In the genomic region with DNA sequence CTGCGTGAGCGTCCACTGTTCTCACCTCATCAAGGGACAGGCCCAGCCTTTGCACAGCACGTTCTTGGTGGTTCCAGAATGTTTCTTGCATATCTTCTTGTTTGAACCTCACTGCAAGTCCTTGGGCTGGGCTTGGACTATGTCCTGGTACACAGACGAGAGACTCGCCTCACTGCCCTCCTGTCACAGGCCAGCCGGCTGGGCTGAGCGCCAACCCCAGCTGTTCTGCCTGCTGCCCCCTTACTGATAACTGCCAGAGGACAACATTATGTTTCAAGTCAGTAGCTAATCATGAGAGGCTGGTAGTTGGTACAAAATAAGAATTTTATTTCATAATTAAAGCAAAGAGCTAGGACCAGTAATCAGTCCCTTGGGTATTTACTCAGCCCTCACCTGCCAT, we compare ENCODE assay signal across 14 cellular contexts. TPM values are rescaled to one million over a fixed set of nuclear protein-coding genes. Genes with fewer than 3 reads are reported as not detected.
A peak's percentile ranks its signal among the peaks of the same experiment; 100 is the strongest.
DNase-seq lines count a peak whose midpoint lies in the region; ATAC-seq, FAIRE-seq and TF ChIP-seq lines count a peak whose summit lies in the region.
"Had no signal": no experiment of that assay in that cellular context is flagged by ENCODE, and none has a peak within 500 bp of the region (broad histone marks: within the 10 kb centered on the region; RNA-seq: fewer than 3 reads in every experiment).

No MANE protein-coding gene starts in this region.

- peak; percentile 15; the same call in 1 of the 2 replicates for ATAC-seq in IMR-90 (ENCODE audit: low read depth)
- ATAC-seq in HG02678 (IDR thresholded peaks at IDR 0.05; ENCODE audit: unreplicated experiment), result no peak
- ATAC-seq: activated CD4-positive, alpha-beta T cell treated with anti-CD3 and anti-CD28 coated beads for 36 hours had no signal

- no peak overlapping the region for H2BK120ac ChIP-seq in IMR-90 (ENCODE audit: low read depth, low read length)

- TF ChIP-seq CTCF in IMR-90 (conservative IDR thresholded peaks at IDR 0.05; ENCODE audit: low read depth, low read length) (no peak), glutamatergic neuron (IDR thresholded peaks at IDR 0.05; ENCODE audit: partially characterized antibody, unreplicated experiment) (no peak)

- peaks cover 73% of the 10 kb centered on the region for H3K36me3 ChIP-seq in IMR-90 (ENCODE audit: control insufficient read depth, insufficient read depth, low read length)
- H3K36me3 ChIP-seq in effector memory CD4-positive, alpha-beta T cell (ENCODE audit: control insufficient read depth, insufficient read depth, low read length), result peaks cover 24% of the 10 kb centered on the region

- no peak overlapping the region for H2BK20ac ChIP-seq in IMR-90 (ENCODE audit: low read depth, low read length)

- H3K4me1 Mint-ChIP-seq in glutamatergic neuron (ENCODE audit: low read depth, unreplicated experiment), result peaks cover 25% of the 10 kb centered on the region
- H3K4me1 Mint-ChIP-seq: activated CD4-positive, alpha-beta T cell treated with anti-CD3 and anti-CD28 coated beads for 36 hours; activated naive CD4-positive, alpha-beta T cell treated with anti-CD3 and anti-CD28 coated beads, Interleukin-2, amount 50 U/mL, for 24 hours had no signal

- intact Hi-C loops in IMR-90 (cut with micrococcal nuclease), result no loop called here

- DNase-seq in IMR-90, result peak; percentile 23
- peak in 60 of 61 donors; percentile 35 to 93 (median 78) for DNase-seq in caudate nucleus (lab: John Stamatoyannopoulos, UW)
- DNase-seq in inferior parietal cortex (ENCODE audit: extremely low spot score), result peak; percentile 73
- peak; percentile 69 for DNase-seq in renal cortical epithelial cell (ENCODE audit: low read depth)
- DNase-seq in urothelium cell line (ENCODE audit: low spot score), result no peak
- DNase-seq in effector memory CD4-positive, alpha-beta T cell, result no peak
- DNase-seq in glutamatergic neuron, result no peak
- DNase-seq: activated CD4-positive, alpha-beta T cell treated with anti-CD3 and anti-CD28 coated beads for 36 hours; CD4-positive, alpha-beta T cell; mesendoderm; NCI-H146; stimulated activated naive CD4-positive, alpha-beta T cell treated with Interleukin-2 at 50 U/mL for 16 hours had no signal

- no TSS peak for BruUV-seq in IMR-90 (replicated peaks; lab: Mats Ljungman, UMichigan)

- peaks cover 10% of the 10 kb centered on the region for H4K20me1 ChIP-seq in IMR-90 (ENCODE audit: insufficient read depth, low read length)

- H3K27ac Mint-ChIP-seq in glutamatergic neuron (ENCODE audit: unreplicated experiment), result no peak overlapping the region
- H3K27ac Mint-ChIP-seq: activated CD4-positive, alpha-beta T cell treated with anti-CD3 and anti-CD28 coated beads for 36 hours; activated naive CD4-positive, alpha-beta T cell treated with anti-CD3 and anti-CD28 coated beads, Interleukin-2, amount 50 U/mL, for 24 hours; CD4-positive, alpha-beta T cell had no signal

- peaks cover 27% of the 10 kb centered on the region for H3K9me3 Mint-ChIP-seq in glutamatergic neuron (ENCODE audit: unreplicated experiment)
- H3K9me3 Mint-ChIP-seq: activated naive CD4-positive, alpha-beta T cell treated with anti-CD3 and anti-CD28 coated beads, Interleukin-2, amount 50 U/mL, for 24 hours; CD4-positive, alpha-beta T cell had no signal

- POLR2A ChIA-PET in IMR-90 (lab: Charles Lee; ENCODE audit: unreplicated experiment), result no interaction called here

- H2BK5ac ChIP-seq in IMR-90 (ENCODE audit: low read depth, low read length, poor library complexity, severe bottlenecking), result no peak overlapping the region

- WGBS in IMR-90 (ENCODE audit: extremely low coverage in 2 of 2, insufficient read length in 1 of 2), 2 experiments, result 63% methylated on average over 5 of the region's 7 CpGs; no CpG with 5 or more reads in 1 of the 2 experiments

- in situ Hi-C loops in IMR-90 (cut with MboI; ENCODE audit: low sequenced_read_pairs), result no loop called here

- H2AK9ac ChIP-seq in IMR-90 (replicated peaks; ENCODE audit: low read depth, low read length, poor library complexity), result peak overlapping the region; percentile 25

- no peak overlapping the region for H3K4me3 Mint-ChIP-seq in glutamatergic neuron (ENCODE audit: unreplicated experiment)
- H3K4me3 Mint-ChIP-seq: activated CD4-positive, alpha-beta T cell treated with anti-CD3 and anti-CD28 coated beads for 36 hours; activated naive CD4-positive, alpha-beta T cell treated with anti-CD3 and anti-CD28 coated beads, Interleukin-2, amount 50 U/mL, for 24 hours; CD4-positive, alpha-beta T cell had no signal

- no peaks in the 10 kb centered on the region for H3K9me3 ChIP-seq in IMR-90 (ENCODE audit: control insufficient read depth, insufficient read depth, low read length)
- no peaks in the 10 kb centered on the region for H3K9me3 ChIP-seq in effector memory CD4-positive, alpha-beta T cell (ENCODE audit: control insufficient read depth, low read length)

- H3K4me1 ChIP-seq in IMR-90 (ENCODE audit: control insufficient read depth, insufficient read depth, low read length), result no peaks in the 10 kb centered on the region; the same call in 1 of the 2 replicates
- H3K4me1 ChIP-seq in effector memory CD4-positive, alpha-beta T cell (ENCODE audit: control insufficient read depth, insufficient read depth, low read length, poor library complexity, severe bottlenecking), result no peaks in the 10 kb centered on the region

- H2BK15ac ChIP-seq in IMR-90 (ENCODE audit: low read depth, low read length), result no peak overlapping the region

- peaks cover 15% of the 10 kb centered on the region for H3K9me1 ChIP-seq in IMR-90 (ENCODE audit: insufficient read depth, low read length)

- H3K9ac ChIP-seq in IMR-90 (ENCODE audit: low read depth, low read length), result no peak overlapping the region

- H2AFZ ChIP-seq in IMR-90 (replicated peaks; ENCODE audit: low read length, poor library complexity), result no peak overlapping the region

- H3K23ac ChIP-seq in IMR-90 (ENCODE audit: low read depth, low read length), result 0 out of 2 replicates have a peak overlapping the region, but pooled peaks have one; percentile 64

- peak overlapping the region; percentile 26; the same call in 1 of the 2 replicates for H3K14ac ChIP-seq in IMR-90 (replicated peaks; ENCODE audit: low read depth, low read length)

- no peak overlapping the region for H3K56ac ChIP-seq in IMR-90 (ENCODE audit: extremely low read depth, insufficient read depth, low read length)

- no peak overlapping the region for H3K4me2 ChIP-seq in IMR-90 (ENCODE audit: low read depth, low read length)

- no peak overlapping the region for H4K91ac ChIP-seq in IMR-90 (ENCODE audit: insufficient read depth, low read depth, low read length)

- H3K4ac ChIP-seq in IMR-90 (ENCODE audit: low read depth, low read length), result no peak overlapping the region

- peaks cover 16 to 57% of the 10 kb centered on the region in 2 experiments for H3K79me1 ChIP-seq in IMR-90 (ENCODE audit: low read depth in 1 of 2, low read length in 2 of 2)

- H3K18ac ChIP-seq in IMR-90 (ENCODE audit: low read depth, low read length), result no peak overlapping the region

- no peak for FAIRE-seq in urothelium cell line (lab: Jason Lieb, UNC)

- peak overlapping the region in 1 of 2 experiments; percentile 30; a peak in 2 of 4 replicates for H4K8ac ChIP-seq in IMR-90 (ENCODE audit: low read depth in 2 of 2, low read length in 2 of 2)

- no peak overlapping the region for H4K5ac ChIP-seq in IMR-90 (ENCODE audit: low read depth, low read length)

- H3K27ac ChIP-seq in IMR-90 (ENCODE audit: insufficient read depth, low read length) (no peak overlapping the region), caudate nucleus (ENCODE audit: low read depth, low read length) (peak overlapping the region; percentile 69)
- no peak overlapping the region for H3K27ac ChIP-seq in effector memory CD4-positive, alpha-beta T cell (ENCODE audit: insufficient read depth, low read length, poor library complexity, severe bottlenecking)

- H3K36me3 Mint-ChIP-seq in glutamatergic neuron (ENCODE audit: unreplicated experiment), result peaks cover 12% of the 10 kb centered on the region

- no peak overlapping the region for H3K4me3 ChIP-seq in IMR-90 (ENCODE audit: insufficient read depth, low read depth, low read length)
- no peak overlapping the region for H3K4me3 ChIP-seq in effector memory CD4-positive, alpha-beta T cell (ENCODE audit: insufficient read depth, low read depth, low read length, poor library complexity, severe bottlenecking)

- TF ChIP-seq RAD21 in IMR-90 (IDR thresholded peaks at IDR 0.05; ENCODE audit: low read length), result no peak

- H3K27me3 ChIP-seq in IMR-90 (ENCODE audit: control insufficient read depth, insufficient read depth, low read length), result no peaks in the 10 kb centered on the region
- no peaks in the 10 kb centered on the region for H3K27me3 ChIP-seq in effector memory CD4-positive, alpha-beta T cell (replicated peaks; ENCODE audit: control insufficient read depth, insufficient read depth, low read length, poor library complexity, severe bottlenecking)

- dilution Hi-C loops in IMR-90 (cut with HindIII; ENCODE audit: low sequenced_read_pairs, unreplicated experiment), result no loop called here

- CTCF ChIA-PET in IMR-90 (lab: Yijun Ruan, JAX), result no interaction called here

- peaks cover 18% of the 10 kb centered on the region for H3K27me3 Mint-ChIP-seq in glutamatergic neuron (ENCODE audit: unreplicated experiment)
- H3K27me3 Mint-ChIP-seq: activated CD4-positive, alpha-beta T cell treated with anti-CD3 and anti-CD28 coated beads for 36 hours; activated naive CD4-positive, alpha-beta T cell treated with anti-CD3 and anti-CD28 coated beads, Interleukin-2, amount 50 U/mL, for 24 hours; CD4-positive, alpha-beta T cell had no signal

- H2AK5ac ChIP-seq in IMR-90 (ENCODE audit: low read depth, low read length), result no peak overlapping the region

- no peak for TF ChIP-seq POLR2A in IMR-90 (IDR thresholded peaks at IDR 0.05; ENCODE audit: low read depth, low read length)

TF ChIP-seq in IMR-90, 13 proteins besides CTCF, POLR2A, EP300 and RAD21 (continues in another document):
- TF ChIP-seq, protein P1, sequence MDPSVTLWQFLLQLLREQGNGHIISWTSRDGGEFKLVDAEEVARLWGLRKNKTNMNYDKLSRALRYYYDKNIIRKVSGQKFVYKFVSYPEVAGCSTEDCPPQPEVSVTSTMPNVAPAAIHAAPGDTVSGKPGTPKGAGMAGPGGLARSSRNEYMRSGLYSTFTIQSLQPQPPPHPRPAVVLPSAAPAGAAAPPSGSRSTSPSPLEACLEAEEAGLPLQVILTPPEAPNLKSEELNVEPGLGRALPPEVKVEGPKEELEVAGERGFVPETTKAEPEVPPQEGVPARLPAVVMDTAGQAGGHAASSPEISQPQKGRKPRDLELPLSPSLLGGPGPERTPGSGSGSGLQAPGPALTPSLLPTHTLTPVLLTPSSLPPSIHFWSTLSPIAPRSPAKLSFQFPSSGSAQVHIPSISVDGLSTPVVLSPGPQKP (IDR thresholded peaks at IDR 0.05; ENCODE audit: borderline replicate concordance, low read depth, low read length), result no peak

RNA-seq across cellular contexts. Expression of gene LRRTM2, which starts 52.8 kb away (rescaled TPM):
- total RNA-seq in IMR-90 (2012; rRNA removed), result 1.9 and 2.0 TPM in 2 replicates
- 0.39 and 0.53 TPM in 2 replicates for polyA plus RNA-seq in IMR-90 (2012; rRNA removed)
- 0.12 and 0.19 TPM in 2 replicates for polyA plus RNA-seq in IMR-90 (2012; cell fraction: cytosol; rRNA removed)
- polyA plus RNA-seq in IMR-90 (2012; cell fraction: nucleus; rRNA removed; ENCODE audit: low replicate concordance), result 0.07 and 0.57 TPM in 2 replicates
- total RNA-seq in renal cortical epithelial cell, result 0.10 TPM in 1 of 2 replicates, not detected in the other
- 28.9 TPM for total RNA-seq in glutamatergic neuron (ENCODE audit: unreplicated experiment)

Comparison
In these comparisons a context has a peak if more than half of its experiments do, and no peak if none do; other contexts are left out.
1. DNase-seq: peak in IMR-90 (single experiment), caudate nucleus (60 of 61), inferior parietal cortex (single experiment) and renal cortical epithelial cell (single experiment); none in urothelium cell line (single experiment), effector memory CD4-positive, alpha-beta T cell (0 of 3) and glutamatergic neuron (single experiment).
2. RNA of gene LRRTM2, which starts 52.8 kb away (total RNA-seq): 28.9 TPM in glutamatergic neuron (single experiment); 1.9 to 2.0 TPM in IMR-90 and 0.10 TPM in renal cortical epithelial cell; every median in the first group is over 10 times any median in the second.